5 cellular contexts compared by ENCODE assay signal in genomic region chrX:103107227-103107737, GRCh38. TPM values are rescaled to one million over a fixed set of nuclear protein-coding genes. Genes with fewer than 3 reads are reported as not detected.
"Had no signal": no experiment of that assay in that cellular context is flagged by ENCODE, and none has a peak within 500 bp of the region (broad histone marks: within the 10 kb centered on the region; RNA-seq: fewer than 3 reads in every experiment).

No MANE protein-coding gene starts in this region.

RNA-seq across cellular contexts. Expression of gene NXF3, which starts 14.3 kb away (rescaled TPM):
- total RNA-seq: GM23338, H1, H7, H9 had no signal

RNA-seq across cellular contexts. Expression of gene BEX1, which starts 43.3 kb away (rescaled TPM):
- total RNA-seq: HFFc6 had no signal
